Comparison of ENCODE assay signal across 8 cellular contexts in the genomic region with DNA sequence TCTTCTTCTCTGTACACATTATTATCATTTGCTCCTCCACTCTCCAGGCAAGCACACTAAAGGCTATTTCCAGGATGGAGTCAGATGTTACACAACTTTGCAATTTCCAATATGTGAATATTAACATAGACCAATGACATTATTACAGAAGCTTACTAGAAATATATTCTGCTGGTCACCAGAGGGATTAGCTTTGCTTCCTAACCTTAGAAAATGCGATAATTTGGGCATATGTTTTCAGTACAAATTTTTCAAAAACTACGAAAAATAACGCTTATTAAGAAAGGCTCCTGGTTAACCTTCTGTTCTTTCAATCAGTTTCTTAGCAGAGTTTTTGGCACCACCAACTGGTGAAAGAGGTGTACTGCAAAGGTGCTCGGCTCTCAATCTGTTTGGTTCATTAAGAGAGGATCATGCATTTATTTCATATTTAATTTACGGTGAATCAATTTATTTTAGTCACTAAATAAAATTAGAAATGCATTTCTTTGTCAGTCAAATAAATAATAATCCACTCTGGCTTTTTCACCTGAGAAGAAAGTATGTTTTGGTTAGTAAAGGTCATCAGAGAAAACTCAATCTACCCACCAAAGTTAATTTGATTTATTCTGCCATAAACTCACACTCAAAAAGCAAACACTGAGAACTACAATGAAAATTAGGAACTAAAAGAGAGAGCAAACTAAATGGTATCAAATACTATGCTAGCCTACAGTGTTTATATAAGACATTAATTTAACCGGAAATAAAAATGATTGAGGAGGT. TPM values are rescaled to one million over a fixed set of nuclear protein-coding genes. Genes with fewer than 3 reads are reported as not detected.
DNase-seq lines count a peak whose midpoint lies in the region; ATAC-seq and TF ChIP-seq lines count a peak whose summit lies in the region.

No MANE protein-coding gene starts in this region.

- ATAC-seq in GM21723 (IDR thresholded peaks at IDR 0.05; ENCODE audit: unreplicated experiment), result peak; percentile 60
- peak; percentile 68 to 82 (median 80) for ATAC-seq in right lobe of liver
- no peak for ATAC-seq in HG02588 (IDR thresholded peaks at IDR 0.05; ENCODE audit: unreplicated experiment)

- peak overlapping the region in 1 of 3 donors; percentile 22 for H3K27ac ChIP-seq in right lobe of liver

- H3K27ac Mint-ChIP-seq in chondrocyte (ENCODE audit: unreplicated experiment), result peak overlapping the region; percentile 64

- no peaks in the 10 kb centered on the region for H3K9me3 Mint-ChIP-seq in chondrocyte (ENCODE audit: low read depth)

- H3K9me3 ChIP-seq in right lobe of liver, result no peaks in the 10 kb centered on the region

- TF ChIP-seq POLR2A in right lobe of liver (IDR thresholded peaks at IDR 0.05), result no peak

- no peaks in the 10 kb centered on the region for H3K36me3 Mint-ChIP-seq in chondrocyte (ENCODE audit: low read depth)

- H3K4me3 ChIP-seq in right lobe of liver, result peak overlapping the region in 2 of 3 donors; percentile 30 to 33

- intact Hi-C loops in right lobe of liver (cut with DNase I), result loop anchor here in 1 of 2 donors (10.0 kb wide), 1 partner anchor 880 kb away; no protein-coding TSS in a partner anchor

- no peaks in the 10 kb centered on the region for H3K36me3 ChIP-seq in right lobe of liver

- H3K4me1 Mint-ChIP-seq in chondrocyte (ENCODE audit: low read depth), result peaks cover 77% of the 10 kb centered on the region

- H3K4me1 ChIP-seq in right lobe of liver, result peaks cover 0 to 16% (median 7%) of the 10 kb centered on the region in 4 donors

- 12% methylated on average over 6 of the region's 6 CpGs for WGBS in right lobe of liver (ENCODE audit: insufficient coverage, low coverage, low lambda C conversion rate, missing lambda C conversion rate)

- peak; percentile 99 for TF ChIP-seq CTCF in chondrocyte (IDR thresholded peaks at IDR 0.05)
- peak; percentile 94 for TF ChIP-seq CTCF in right lobe of liver (IDR thresholded peaks at IDR 0.05)

- no peaks in the 10 kb centered on the region for H3K27me3 Mint-ChIP-seq in chondrocyte (ENCODE audit: low read depth)

- no peak overlapping the region for H3K4me3 Mint-ChIP-seq in chondrocyte (ENCODE audit: unreplicated experiment)

- H3K27me3 ChIP-seq in right lobe of liver, result no peaks in the 10 kb centered on the region

- peak; percentile 80 for DNase-seq in Ammon's horn (ENCODE audit: low spot score)
- DNase-seq in NCI-H345 treated with DMSO at 0.1 percent for 48 hours (lab: John Stamatoyannopoulos, UW; ENCODE audit: unreplicated experiment), result peak; percentile 16
- peak; percentile 43 to 46 for DNase-seq in activated CD4-positive, alpha-beta T cell treated with anti-CD3 and anti-CD28 coated beads for 24 hours (ENCODE audit: low read depth in 2 of 2)
- DNase-seq in chondrocyte (ENCODE audit: low spot score), result no peak
- DNase-seq in right lobe of liver, result no peak
- peak; percentile 37 for DNase-seq in stimulated activated CD8-positive, alpha-beta memory T cell treated with anti-CD3 and anti-CD28 coated beads, Interleukin-12 subunit alpha, Interleukin-12 subunit beta, amount 100 ng/mL, for 1 hour (ENCODE audit: low read depth)

RNA-seq across cellular contexts. Expression of gene EFCAB11, which starts 39.2 kb away (rescaled TPM):
- total RNA-seq in chondrocyte, result 5.6 to 11.3 TPM (median 7.7 TPM) in 3 replicates
- 1 to 10 TPM; 1.7 to 4.7 (median 3.2) TPM for total RNA-seq in right lobe of liver

RNA-seq across cellular contexts. Expression of gene TDP1, which starts 40.4 kb away (rescaled TPM):
- total RNA-seq in chondrocyte (13.4 to 17.3 TPM (median 15.0 TPM) in 3 replicates), right lobe of liver (1 to 10 TPM; 4.9 to 7.1 (median 6.6) TPM)

Comparison
In these comparisons a context has a peak if more than half of its experiments do, and no peak if none do; other contexts are left out.
1. DNase-seq: peak in Ammon's horn (single experiment), NCI-H345 treated with DMSO at 0.1 percent for 48 hours (single experiment), activated CD4-positive, alpha-beta T cell treated with anti-CD3 and anti-CD28 coated beads for 24 hours (2 of 2) and stimulated activated CD8-positive, alpha-beta memory T cell treated with anti-CD3 and anti-CD28 coated beads, Interleukin-12 subunit alpha, Interleukin-12 subunit beta, amount 100 ng/mL, for 1 hour (single experiment); none in chondrocyte (single experiment) and right lobe of liver (0 of 3).